Comparison of ENCODE assay signal across 16 cellular contexts in the genomic region with DNA sequence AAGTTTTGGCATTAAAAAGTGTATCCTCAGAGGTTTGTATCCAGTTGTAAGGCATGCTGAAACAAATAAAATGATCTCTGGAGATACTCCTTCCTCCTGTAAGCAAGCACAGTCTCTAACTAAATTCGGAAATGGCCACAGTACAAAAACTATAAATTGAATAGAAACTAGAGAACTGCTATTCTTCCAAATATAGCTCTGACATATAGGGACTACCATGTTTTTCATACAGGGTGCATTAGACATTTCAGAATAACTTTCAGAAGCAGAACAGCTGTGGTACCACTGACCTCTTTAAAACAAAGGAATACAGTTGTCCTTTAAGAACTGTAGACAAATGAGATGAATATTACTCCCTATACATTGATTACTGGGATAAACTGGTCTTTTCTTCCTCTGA.
DNase-seq lines count a peak whose midpoint lies in the region; ATAC-seq and TF ChIP-seq lines count a peak whose summit lies in the region.
"Had no signal": no experiment of that assay in that cellular context is flagged by ENCODE, and none has a peak within 500 bp of the region (broad histone marks: within the 10 kb centered on the region; RNA-seq: fewer than 3 reads in every experiment).

No MANE protein-coding gene starts in this region.

- TF ChIP-seq CTCF in progenitor cell of endocrine pancreas (IDR thresholded peaks at IDR 0.05; ENCODE audit: unreplicated experiment) = no peak

- no peaks in the 10 kb centered on the region for H3K36me3 Mint-ChIP-seq in progenitor cell of endocrine pancreas (ENCODE audit: insufficient read depth)

- peaks cover under 1% of the 10 kb centered on the region for H3K4me1 Mint-ChIP-seq in progenitor cell of endocrine pancreas (ENCODE audit: low read depth)

- no peak for DNase-seq in progenitor cell of endocrine pancreas (ENCODE audit: low spot score, unreplicated experiment)
- DNase-seq in NCI-H2107 (lab: John Stamatoyannopoulos, UW) = no peak
- DNase-seq in HPDE6-E6E7 (ENCODE audit: extremely low spot score) = no peak
- DNase-seq: activated CD8-positive, alpha-beta memory T cell treated with anti-CD3 and anti-CD28 coated beads, Interleukin-2, amount 50 U/mL, for 4 hours; DMS79; foreskin melanocyte; KBM-7; naive thymus-derived CD4-positive, alpha-beta T cell; NCI-H146; NCI-H524; PC-9 had no signal

- no peak overlapping the region for H3K27ac Mint-ChIP-seq in progenitor cell of endocrine pancreas

- peak; percentile 48 for ATAC-seq in GM18505 (IDR thresholded peaks at IDR 0.05; ENCODE audit: unreplicated experiment)
- peak; percentile 44 for ATAC-seq in GM19452 (IDR thresholded peaks at IDR 0.05; ENCODE audit: unreplicated experiment)
- ATAC-seq in HG02763 (IDR thresholded peaks at IDR 0.05; ENCODE audit: unreplicated experiment) = peak; percentile 47
- peak; percentile 44 for ATAC-seq in HG03565 (IDR thresholded peaks at IDR 0.05; ENCODE audit: unreplicated experiment)
- ATAC-seq: naive thymus-derived CD4-positive, alpha-beta T cell had no signal

- TF ChIP-seq POLR2A in GM18505 (IDR thresholded peaks at IDR 0.05; ENCODE audit: borderline replicate concordance, extremely low read depth, insufficient read depth, insufficient read length) = no peak

- peaks cover 18% of the 10 kb centered on the region for H3K27me3 Mint-ChIP-seq in progenitor cell of endocrine pancreas
- H3K27me3 Mint-ChIP-seq: central memory CD8-positive, alpha-beta T cell; naive thymus-derived CD4-positive, alpha-beta T cell had no signal

- no peak overlapping the region for H3K4me3 Mint-ChIP-seq in progenitor cell of endocrine pancreas (ENCODE audit: low read depth)
- H3K4me3 Mint-ChIP-seq: central memory CD8-positive, alpha-beta T cell; naive thymus-derived CD4-positive, alpha-beta T cell had no signal

- H3K9me3 Mint-ChIP-seq in progenitor cell of endocrine pancreas (ENCODE audit: low read depth) = no peaks in the 10 kb centered on the region
- H3K9me3 Mint-ChIP-seq: central memory CD8-positive, alpha-beta T cell had no signal
